In the genomic region with DNA sequence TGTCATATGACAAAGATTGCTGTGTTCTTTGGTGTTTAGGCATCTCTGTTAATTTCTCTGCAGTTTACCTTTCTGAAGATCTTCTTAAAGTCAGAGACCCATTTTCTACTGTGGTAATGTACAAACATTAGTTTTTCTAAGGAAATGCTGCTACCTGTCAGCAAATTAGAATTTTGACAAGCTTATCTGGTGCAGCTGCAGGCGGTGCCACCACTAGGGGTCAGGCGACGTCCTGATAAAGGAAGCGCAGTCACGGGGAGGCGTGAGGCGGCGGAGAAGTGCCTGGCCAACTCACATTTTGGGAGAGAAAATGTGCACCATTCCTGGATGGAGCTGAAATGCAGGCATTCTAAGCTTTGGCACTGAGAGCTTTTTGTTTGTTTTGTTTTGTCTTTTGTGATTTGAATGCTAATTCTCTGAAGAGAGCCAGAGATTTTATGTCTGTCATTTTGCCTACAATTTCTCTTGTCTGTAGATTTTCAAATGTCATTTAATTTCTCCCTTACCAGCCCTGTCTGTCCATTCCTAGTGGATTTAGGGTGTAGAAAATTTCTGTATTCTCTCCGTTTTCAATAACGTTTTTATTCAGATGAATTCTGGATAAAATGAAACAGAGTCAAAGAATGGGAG, we compare ENCODE assay signal across 1 cellular context.
TF ChIP-seq lines count a peak whose summit lies in the region.

No MANE protein-coding gene starts in this region.

TF ChIP-seq in neural cell, 6 proteins besides CTCF, POLR2A, EP300 and RAD21 (continued from another document):
- TF ChIP-seq, protein P1, sequence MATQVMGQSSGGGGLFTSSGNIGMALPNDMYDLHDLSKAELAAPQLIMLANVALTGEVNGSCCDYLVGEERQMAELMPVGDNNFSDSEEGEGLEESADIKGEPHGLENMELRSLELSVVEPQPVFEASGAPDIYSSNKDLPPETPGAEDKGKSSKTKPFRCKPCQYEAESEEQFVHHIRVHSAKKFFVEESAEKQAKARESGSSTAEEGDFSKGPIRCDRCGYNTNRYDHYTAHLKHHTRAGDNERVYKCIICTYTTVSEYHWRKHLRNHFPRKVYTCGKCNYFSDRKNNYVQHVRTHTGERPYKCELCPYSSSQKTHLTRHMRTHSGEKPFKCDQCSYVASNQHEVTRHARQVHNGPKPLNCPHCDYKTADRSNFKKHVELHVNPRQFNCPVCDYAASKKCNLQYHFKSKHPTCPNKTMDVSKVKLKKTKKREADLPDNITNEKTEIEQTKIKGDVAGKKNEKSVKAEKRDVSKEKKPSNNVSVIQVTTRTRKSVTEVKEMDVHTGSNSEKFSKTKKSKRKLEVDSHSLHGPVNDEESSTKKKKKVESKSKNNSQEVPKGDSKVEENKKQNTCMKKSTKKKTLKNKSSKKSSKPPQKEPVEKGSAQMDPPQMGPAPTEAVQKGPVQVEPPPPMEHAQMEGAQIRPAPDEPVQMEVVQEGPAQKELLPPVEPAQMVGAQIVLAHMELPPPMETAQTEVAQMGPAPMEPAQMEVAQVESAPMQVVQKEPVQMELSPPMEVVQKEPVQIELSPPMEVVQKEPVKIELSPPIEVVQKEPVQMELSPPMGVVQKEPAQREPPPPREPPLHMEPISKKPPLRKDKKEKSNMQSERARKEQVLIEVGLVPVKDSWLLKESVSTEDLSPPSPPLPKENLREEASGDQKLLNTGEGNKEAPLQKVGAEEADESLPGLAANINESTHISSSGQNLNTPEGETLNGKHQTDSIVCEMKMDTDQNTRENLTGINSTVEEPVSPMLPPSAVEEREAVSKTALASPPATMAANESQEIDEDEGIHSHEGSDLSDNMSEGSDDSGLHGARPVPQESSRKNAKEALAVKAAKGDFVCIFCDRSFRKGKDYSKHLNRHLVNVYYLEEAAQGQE (IDR thresholded peaks at IDR 0.05; ENCODE audit: borderline replicate concordance), result no peak
- TF ChIP-seq SMC3 (conservative IDR thresholded peaks at IDR 0.05; ENCODE audit: poor library complexity), result peak; percentile 99
- TF ChIP-seq EZH2 (IDR thresholded peaks at IDR 0.05; ENCODE audit: borderline replicate concordance, insufficient read depth, low read length, poor library complexity, severe bottlenecking), result no peak
TF ChIP-seq in neural cell: peak in this region for 1.
